ENCODE assay signal across 21 cellular contexts in the genomic region with DNA sequence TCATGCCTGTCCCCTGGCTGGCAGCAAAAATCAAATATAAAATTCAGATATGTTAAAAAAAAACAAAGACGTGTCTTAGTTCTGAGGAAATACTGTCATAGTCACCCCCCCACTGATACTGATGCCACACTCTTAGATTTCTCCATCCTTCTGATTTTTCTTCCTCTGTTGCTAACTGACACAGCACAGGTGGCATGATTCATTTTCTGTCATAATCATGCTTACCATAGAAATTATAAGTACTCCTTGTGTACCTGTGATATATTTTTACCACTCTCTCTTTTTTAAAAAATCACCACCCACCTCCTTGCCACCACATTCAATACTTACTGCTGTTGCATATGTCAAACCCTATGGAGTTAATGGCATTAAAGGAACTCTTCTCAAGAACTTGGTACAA.
DNase-seq lines count a peak whose midpoint lies in the region; ATAC-seq and TF ChIP-seq lines count a peak whose summit lies in the region.
"Had no signal": no experiment of that assay in that cellular context is flagged by ENCODE, and none has a peak within 500 bp of the region (broad histone marks: within the 10 kb centered on the region; RNA-seq: fewer than 3 reads in every experiment).

No MANE protein-coding gene starts in this region.

- H3K36me3 Mint-ChIP-seq in Caco-2 (ENCODE audit: insufficient read depth, unreplicated experiment) (peaks cover 74% of the 10 kb centered on the region), osteocyte (ENCODE audit: unreplicated experiment) (peaks cover 12% of the 10 kb centered on the region)
- H3K36me3 Mint-ChIP-seq: activated naive CD4-positive, alpha-beta T cell treated with anti-CD3 and anti-CD28 coated beads, Interleukin-2, amount 50 U/mL, for 24 hours had no signal

- CTCF ChIA-PET in Caco-2 (lab: Charles Lee): no interaction called here
- CTCF ChIA-PET in PC-9 (lab: Charles Lee): no interaction called here

- H3K36me3 ChIP-seq in Caco-2 (ENCODE audit: control insufficient read depth, insufficient read depth, low read length) (no peaks in the 10 kb centered on the region; the same call in 1 of the 2 replicates), PC-9 (ENCODE audit: low read depth) (no peaks in the 10 kb centered on the region)
- H3K36me3 ChIP-seq: gastrocnemius medialis, lower lobe of right lung, stomach, upper lobe of left lung had no signal

- no peak for DNase-seq in Caco-2
- DNase-seq in PC-9: peak in 1 of 2 experiments; percentile 53
- DNase-seq in epithelial cell of esophagus (ENCODE audit: low read depth): peak; percentile 45
- no peak for DNase-seq in osteocyte (ENCODE audit: extremely low spot score, unreplicated experiment)
- no peak for DNase-seq in activated CD8-positive, alpha-beta memory T cell treated with anti-CD3 and anti-CD28 coated beads, Interleukin-2, amount 50 U/mL, for 4 hours
- DNase-seq in SK-N-DZ (ENCODE audit: low spot score): no peak
- no peak for DNase-seq in activated naive CD4-positive, alpha-beta T cell treated with anti-CD3 and anti-CD28 coated beads, Interleukin-2, amount 50 U/mL, for 16 hours
- DNase-seq: activated CD4-positive, alpha-beta T cell treated with anti-CD3 and anti-CD28 coated beads for 36 hours; aorta; EL; gastrocnemius medialis; lower lobe of right lung; NCI-H1417; NCI-H2107; nucleus accumbens; retina; stomach; upper lobe of left lung had no signal

- H3K4me1 ChIP-seq in Caco-2 (peaks cover 70% of the 10 kb centered on the region), PC-9 (replicated peaks; ENCODE audit: insufficient read depth) (peaks cover 79% of the 10 kb centered on the region)

- H3K9me3 Mint-ChIP-seq in Caco-2 (ENCODE audit: unreplicated experiment) (no peaks in the 10 kb centered on the region), osteocyte (ENCODE audit: unreplicated experiment) (no peaks in the 10 kb centered on the region)
- H3K9me3 Mint-ChIP-seq: activated naive CD4-positive, alpha-beta T cell treated with anti-CD3 and anti-CD28 coated beads, Interleukin-2, amount 50 U/mL, for 24 hours; activated T-helper 1 cell treated with anti-CD3 and anti-CD28 coated beads, Interleukin-12 subunit alpha, Interleukin-12 subunit beta, Interleukin-2, Interleukin-4 antibody, amounts not matched to agents 30 ng/mL and 10 ng/mL and 1 ng/mL, durations not matched to agents 14 hours and 24 hours and 36 hours had no signal

- POLR2A ChIA-PET in Caco-2 (lab: Charles Lee): no interaction called here
- POLR2A ChIA-PET in PC-9 (lab: Charles Lee; ENCODE audit: unreplicated experiment): no interaction called here

- intact Hi-C loops in Caco-2 (cut with micrococcal nuclease; ENCODE audit: unreplicated experiment) (loop anchor here (1.0 kb wide), 1 partner anchor 36 kb away; no protein-coding TSS in a partner anchor), PC-9 (cut with micrococcal nuclease; ENCODE audit: unreplicated experiment) (loop anchor here (2.0 kb wide), 2 partner anchors 61 to 123 kb away; no protein-coding TSS in a partner anchor)

- H3K27me3 ChIP-seq in Caco-2 (replicated peaks; ENCODE audit: control insufficient read depth, insufficient read depth, low read length) (no peaks in the 10 kb centered on the region), PC-9 (ENCODE audit: insufficient read depth, low read depth) (no peaks in the 10 kb centered on the region)
- H3K27me3 ChIP-seq: gastrocnemius medialis, stomach, upper lobe of left lung had no signal

- H3K4me3 Mint-ChIP-seq in Caco-2 (ENCODE audit: unreplicated experiment) (peak overlapping the region; percentile 54), osteocyte (ENCODE audit: unreplicated experiment) (no peak overlapping the region)
- H3K4me3 Mint-ChIP-seq: activated CD4-positive, alpha-beta T cell treated with anti-CD3 and anti-CD28 coated beads for 36 hours; activated naive CD4-positive, alpha-beta T cell treated with anti-CD3 and anti-CD28 coated beads, Interleukin-2, amount 50 U/mL, for 24 hours; activated T-helper 1 cell treated with anti-CD3 and anti-CD28 coated beads, Interleukin-12 subunit alpha, Interleukin-12 subunit beta, Interleukin-2, Interleukin-4 antibody, amounts not matched to agents 30 ng/mL and 10 ng/mL and 1 ng/mL, durations not matched to agents 14 hours and 24 hours and 36 hours had no signal

- no peaks in the 10 kb centered on the region for H3K9me2 ChIP-seq in PC-9 (ENCODE audit: insufficient read depth)

- H3K9me3 ChIP-seq in Caco-2: no peaks in the 10 kb centered on the region
- H3K9me3 ChIP-seq in PC-9 (ENCODE audit: insufficient read depth, low read depth): no peaks in the 10 kb centered on the region
- H3K9me3 ChIP-seq: gastrocnemius medialis, lower lobe of right lung, stomach, upper lobe of left lung had no signal

- ATAC-seq in GM18858 (IDR thresholded peaks at IDR 0.05; ENCODE audit: unreplicated experiment): no peak
- ATAC-seq: activated CD4-positive, alpha-beta T cell treated with anti-CD3 and anti-CD28 coated beads for 36 hours; gastrocnemius medialis had no signal

- peak overlapping the region; percentile 99 for H3K27ac ChIP-seq in PC-9
- H3K27ac ChIP-seq: gastrocnemius medialis, lower lobe of right lung had no signal

- H3K4me2 ChIP-seq in PC-9: peak overlapping the region; percentile 61

- BruUV-seq in Caco-2 (replicated peaks; lab: Mats Ljungman, UMichigan): no TSS peak
- no TSS peak for BruUV-seq in PC-9 (replicated peaks; lab: Mats Ljungman, UMichigan)

- H3K4me3 ChIP-seq in Caco-2 (ENCODE audit: low read depth, low read length) (no peak overlapping the region), PC-9 (peak overlapping the region; percentile 1; the same call in 1 of the 2 replicates), epithelial cell of esophagus (ENCODE audit: low read length) (no peak overlapping the region)
- H3K4me3 ChIP-seq: gastrocnemius medialis, lower lobe of right lung, stomach, upper lobe of left lung had no signal

- TF ChIP-seq CTCF in Caco-2 (IDR thresholded peaks at IDR 0.05; ENCODE audit: insufficient read depth in 1 of 2, low read depth in 1 of 2, low read length in 1 of 2, severe bottlenecking in 1 of 2, unreplicated experiment in 1 of 2) (no peak), PC-9 (conservative IDR thresholded peaks at IDR 0.05) (no peak), epithelial cell of esophagus (IDR thresholded peaks at IDR 0.05; ENCODE audit: insufficient read depth, low read depth, low read length, missing control alignments) (no peak), osteocyte (IDR thresholded peaks at IDR 0.05) (no peak)

- peaks cover 38% of the 10 kb centered on the region for H3F3A ChIP-seq in PC-9 (ENCODE audit: insufficient read depth, low read depth)

- H3K4me1 Mint-ChIP-seq in Caco-2 (ENCODE audit: low read depth, unreplicated experiment) (peaks cover 59% of the 10 kb centered on the region), osteocyte (ENCODE audit: unreplicated experiment) (peaks cover 83% of the 10 kb centered on the region)
- H3K4me1 Mint-ChIP-seq: activated CD4-positive, alpha-beta T cell treated with anti-CD3 and anti-CD28 coated beads for 36 hours; activated naive CD4-positive, alpha-beta T cell treated with anti-CD3 and anti-CD28 coated beads, Interleukin-2, amount 50 U/mL, for 24 hours had no signal

- H4K20me1 ChIP-seq in PC-9 (ENCODE audit: insufficient read depth): no peaks in the 10 kb centered on the region

- H3K27ac Mint-ChIP-seq in Caco-2 (ENCODE audit: unreplicated experiment): peak overlapping the region; percentile 80
- H3K27ac Mint-ChIP-seq in osteocyte (ENCODE audit: unreplicated experiment): peak overlapping the region; percentile 91
- H3K27ac Mint-ChIP-seq: activated CD4-positive, alpha-beta T cell treated with anti-CD3 and anti-CD28 coated beads for 36 hours; activated naive CD4-positive, alpha-beta T cell treated with anti-CD3 and anti-CD28 coated beads, Interleukin-2, amount 50 U/mL, for 24 hours; activated T-helper 1 cell treated with anti-CD3 and anti-CD28 coated beads, Interleukin-12 subunit alpha, Interleukin-12 subunit beta, Interleukin-2, Interleukin-4 antibody, amounts not matched to agents 30 ng/mL and 10 ng/mL and 1 ng/mL, durations not matched to agents 14 hours and 24 hours and 36 hours had no signal

- peaks cover 18% of the 10 kb centered on the region for H3K79me2 ChIP-seq in PC-9 (ENCODE audit: low read depth)

- no peaks in the 10 kb centered on the region for H3K27me3 Mint-ChIP-seq in Caco-2 (ENCODE audit: insufficient read depth, unreplicated experiment)
- H3K27me3 Mint-ChIP-seq in osteocyte (ENCODE audit: unreplicated experiment): no peaks in the 10 kb centered on the region
- H3K27me3 Mint-ChIP-seq: activated CD4-positive, alpha-beta T cell treated with anti-CD3 and anti-CD28 coated beads for 36 hours had no signal

- no peak overlapping the region for H2AFZ ChIP-seq in PC-9
